In genomic region chr3:25789596-25790556, GRCh38 we compare ENCODE assay signal across 8 cellular contexts. TPM values are rescaled to one million over a fixed set of nuclear protein-coding genes. Genes with fewer than 3 reads are reported as not detected.
DNase-seq lines count a peak whose midpoint lies in the region; ATAC-seq and TF ChIP-seq lines count a peak whose summit lies in the region.

OXSM (plus strand) TSS chr3:25790090; CDS start chr3:25791021, 931 bp downstream.

- TF ChIP-seq CTCF in PC-9 (conservative IDR thresholded peaks at IDR 0.05), result no peak

- H3K27me3 ChIP-seq in PC-9 (ENCODE audit: insufficient read depth, low read depth), result no peaks in the 10 kb centered on the region
- H3K27me3 ChIP-seq in mucosa of stomach (ENCODE audit: control insufficient read depth, insufficient read depth, low read length), result no peaks in the 10 kb centered on the region

- no peaks in the 10 kb centered on the region for H4K20me1 ChIP-seq in PC-9 (ENCODE audit: insufficient read depth)

- peaks cover 9% of the 10 kb centered on the region; the same call in 1 of the 2 replicates for H3F3A ChIP-seq in PC-9 (ENCODE audit: insufficient read depth, low read depth)

- intact Hi-C loops in PC-9 (cut with micrococcal nuclease; ENCODE audit: unreplicated experiment), result no loop called here

- ATAC-seq in GM21717 (IDR thresholded peaks at IDR 0.05; ENCODE audit: unreplicated experiment) (peak; percentile 93), esophagus mucosa (peak; percentile 97)

- BruUV-seq in PC-9 (replicated peaks; lab: Mats Ljungman, UMichigan), result TSS peak; percentile 74

- CTCF ChIA-PET in PC-9 (lab: Charles Lee), result no interaction called here

- in situ Hi-C loops in KBM-7 (cut with MboI; ENCODE audit: low pct_unique_long_range_greater_than_20kb, low sequenced_read_pairs), result no loop called here

- H3K9ac ChIP-seq in mucosa of stomach (ENCODE audit: low read length), result peak within 1 kb of the TSS; percentile 72

- peak within 1 kb of the TSS; percentile 63 for H3K4me3 ChIP-seq in PC-9
- peak within 1 kb of the TSS; percentile 83 for H3K4me3 ChIP-seq in mucosa of stomach (ENCODE audit: low read length)

- no peaks in the 10 kb centered on the region for H3K9me2 ChIP-seq in PC-9 (ENCODE audit: insufficient read depth)

- POLR2A ChIA-PET in PC-9 (lab: Charles Lee; ENCODE audit: unreplicated experiment), result no interaction called here

- peaks cover 13% of the 10 kb centered on the region for H3K79me2 ChIP-seq in PC-9 (ENCODE audit: low read depth)

- H3K36me3 ChIP-seq in PC-9 (ENCODE audit: low read depth), result 0 out of 2 replicates have a peak, but pooled peaks cover 6% of the 10 kb centered on the region
- no peaks in the 10 kb centered on the region for H3K36me3 ChIP-seq in mucosa of stomach (ENCODE audit: control insufficient read depth, insufficient read depth, low read length)

- peak within 1 kb of the TSS; percentile 88 for H3K4me2 ChIP-seq in PC-9

- H3K9me3 ChIP-seq in PC-9 (ENCODE audit: insufficient read depth, low read depth), result no peaks in the 10 kb centered on the region
- no peaks in the 10 kb centered on the region for H3K9me3 ChIP-seq in mucosa of stomach (ENCODE audit: control insufficient read depth, low read length)

- H2AFZ ChIP-seq in PC-9, result peak within 1 kb of the TSS; percentile 96

- peak within 1 kb of the TSS; percentile 71 for H3K27ac ChIP-seq in PC-9

- H3K4me1 ChIP-seq in PC-9 (replicated peaks; ENCODE audit: insufficient read depth) (peaks cover 18% of the 10 kb centered on the region), mucosa of stomach (ENCODE audit: control insufficient read depth, insufficient read depth, low read length) (peaks cover 10% of the 10 kb centered on the region)

- peak; percentile 84 for DNase-seq in DMS53 (lab: John Stamatoyannopoulos, UW)
- peak; percentile 93 for DNase-seq in KBM-7
- peak; percentile 75 to 76 for DNase-seq in PC-9
- DNase-seq in activated T-cell treated with anti-CD3 and anti-CD28 coated beads, Interleukin-2, amount 50 U/mL, for 1 hour, result peak; percentile 89
- DNase-seq in stimulated activated CD8-positive, alpha-beta memory T cell treated with anti-CD3 and anti-CD28 coated beads, Interleukin-4, amount 100 ng/mL, for 48 hours, result peak; percentile 94

RNA-seq across cellular contexts. Expression of gene OXSM, which starts in this region (rescaled TPM):
- total RNA-seq in PC-9 (2021), result 11.6 and 13.8 TPM in 2 replicates
- 7.1 TPM for total RNA-seq in esophagus mucosa

Comparison
In these comparisons a context has a peak if more than half of its experiments do, and no peak if none do; other contexts are left out.
1. Peak in every context shown above with its lines: DNase-seq, ATAC-seq, H3K4me3 ChIP-seq and H3K27ac ChIP-seq.